14 cellular contexts compared by ENCODE assay signal in genomic region chr10:18368681-18369080, GRCh38.
DNase-seq lines count a peak whose midpoint lies in the region; ATAC-seq, FAIRE-seq and TF ChIP-seq lines count a peak whose summit lies in the region.
"Had no signal": no experiment of that assay in that cellular context is flagged by ENCODE, and none has a peak within 500 bp of the region (broad histone marks: within the 10 kb centered on the region; RNA-seq: fewer than 3 reads in every experiment).

No MANE protein-coding gene starts in this region.

- ATAC-seq in activated CD4-positive, CD25-positive, alpha-beta regulatory T cell treated with anti-CD3 and anti-CD28 coated beads, Interleukin-2, amount 50 U/mL, for 24 hours = no peak
- ATAC-seq: activated T-helper 17 cell treated with anti-CD3 and anti-CD28 coated beads, Interleukin-2, amount 50 U/mL, for 72 hours; GM23338 had no signal

- no peak for TF ChIP-seq EP300 in Ishikawa (IDR thresholded peaks at IDR 0.05; ENCODE audit: borderline replicate concordance)

- no peak for TF ChIP-seq RAD21 in Ishikawa (IDR thresholded peaks at IDR 0.05; ENCODE audit: low read depth)

- DNase-seq in AG08395 (ENCODE audit: low spot score) (peak; percentile 3), bronchial epithelial cell (ENCODE audit: low read depth) (peak; percentile 16), iris pigment epithelial cell (ENCODE audit: low read depth) (peak; percentile 38), mucosa of gallbladder (ENCODE audit: low spot score) (no peak), NCI-H524 (lab: John Stamatoyannopoulos, UW) (no peak), SW 1271 (lab: John Stamatoyannopoulos, UW) (no peak)
- DNase-seq: AML-193, anterior cingulate cortex, cortex of kidney had no signal

- no peaks in the 10 kb centered on the region for H3K36me3 ChIP-seq in bronchial epithelial cell (ENCODE audit: control insufficient read depth, insufficient read depth, low read length)

- FAIRE-seq in bronchial epithelial cell (lab: Jason Lieb, UNC) = no peak

- TF ChIP-seq CTCF in bronchial epithelial cell (IDR thresholded peaks at IDR 0.05; ENCODE audit: insufficient read depth, low read length, severe bottlenecking) = no peak

- H3K4me3 ChIP-seq in bronchial epithelial cell (ENCODE audit: low read depth, low read length) = no peak overlapping the region
- H3K4me3 ChIP-seq: GM23338, lung had no signal

- no peaks in the 10 kb centered on the region for H3K27me3 ChIP-seq in bronchial epithelial cell (ENCODE audit: control insufficient read depth, insufficient read depth, low read length)

TF ChIP-seq in Ishikawa, 13 proteins besides CTCF, POLR2A, EP300 and RAD21:
- TF ChIP-seq MAX (IDR thresholded peaks at IDR 0.05) (no peak), NFIC (IDR thresholded peaks at IDR 0.05) (no peak), CREB1 (IDR thresholded peaks at IDR 0.05; ENCODE audit: low read depth) (no peak), CEBPB (IDR thresholded peaks at IDR 0.05) (no peak), USF1 (IDR thresholded peaks at IDR 0.05) (peak; percentile 48), ZBTB7A (IDR thresholded peaks at IDR 0.05; ENCODE audit: low read depth) (no peak)

Comparison
In these comparisons a context has a peak if more than half of its experiments do, and no peak if none do; other contexts are left out.
1. DNase-seq: peak in AG08395 (single experiment), bronchial epithelial cell (single experiment) and iris pigment epithelial cell (single experiment); none in mucosa of gallbladder (single experiment), NCI-H524 (0 of 2) and SW 1271 (0 of 2).